ENCODE assay signal across 8 cellular contexts in genomic region chr20:16803965-16804792, GRCh38. TPM values are rescaled to one million over a fixed set of nuclear protein-coding genes. Genes with fewer than 3 reads are reported as not detected.
DNase-seq lines count a peak whose midpoint lies in the region; ATAC-seq, FAIRE-seq and TF ChIP-seq lines count a peak whose summit lies in the region.

No MANE protein-coding gene starts in this region.

- TF ChIP-seq POLR2A in GM12891 (IDR thresholded peaks at IDR 0.05; ENCODE audit: low read depth, low read length): no peak

- ATAC-seq in GM21381 (IDR thresholded peaks at IDR 0.05; ENCODE audit: unreplicated experiment): no peak

- H3K36me3 ChIP-seq in MG63: no peaks in the 10 kb centered on the region

- TF ChIP-seq CTCF in astrocyte of the spinal cord (IDR thresholded peaks at IDR 0.05; ENCODE audit: low read depth, low read length): peak; percentile 85

- no peak for FAIRE-seq in GM12891 (lab: Jason Lieb, UNC)

- H3K27me3 ChIP-seq in MG63: no peaks in the 10 kb centered on the region

- peak; percentile 79 for DNase-seq in AG08395 (ENCODE audit: low spot score)
- peak; percentile 22 for DNase-seq in GM12891 (ENCODE audit: insufficient read length, low spot score)
- DNase-seq in MG63: peak; percentile 7
- peak; percentile 75 for DNase-seq in SK-N-DZ (ENCODE audit: low spot score)
- DNase-seq in astrocyte of the spinal cord (ENCODE audit: low read depth, low spot score): peak; percentile 47
- DNase-seq in iPS-NIHi7 (ENCODE audit: extremely low spot score): peak; percentile 71
- peak; percentile 5 to 18 for DNase-seq in stimulated activated CD4-positive, alpha-beta T cell treated with anti-CD3 and anti-CD28 coated beads, Interleukin-1b, Interleukin-23, amount 100 ng/mL, for 4 hours (ENCODE audit: low read depth in 2 of 2)

- in situ Hi-C loops in astrocyte of the spinal cord (cut with HindIII; ENCODE audit: low sequenced_read_pairs): loop anchor here (25.0 kb wide), 1 partner anchor 633 kb away; no protein-coding TSS in a partner anchor

- H3K9me3 ChIP-seq in MG63: no peaks in the 10 kb centered on the region

- H3K4me3 ChIP-seq in MG63 (no peak overlapping the region), astrocyte of the spinal cord (ENCODE audit: low read depth, low read length) (no peak overlapping the region)

TF ChIP-seq in GM12891, 5 proteins besides CTCF, POLR2A, EP300 and RAD21:
- no peak for TF ChIP-seq SPI1 (IDR thresholded peaks at IDR 0.05; ENCODE audit: low read depth, low read length)
- no peak for TF ChIP-seq POU2F2 (IDR thresholded peaks at IDR 0.05; ENCODE audit: low read depth, low read length)
- no peak for TF ChIP-seq TAF1 (IDR thresholded peaks at IDR 0.05; ENCODE audit: low read depth, low read length)
- no peak for TF ChIP-seq PAX5 (IDR thresholded peaks at IDR 0.05; ENCODE audit: insufficient read depth, low read length, severe bottlenecking)
- no peak for TF ChIP-seq POLR2AphosphoS5 (IDR thresholded peaks at IDR 0.05; ENCODE audit: low read depth, low read length)

RNA-seq across cellular contexts. Expression of gene OTOR, which starts 56.0 kb away (rescaled TPM):
- polyA plus RNA-seq in GM12891 (2012; ENCODE audit: low read depth, missing spikeins): not detected
- not detected in 2 replicates for total RNA-seq in MG63 (2014; rRNA removed; shearing (Covaris generic); ENCODE audit: low replicate concordance)
- polyA plus RNA-seq in SK-N-DZ (2014; cell fraction: cytosol; rRNA removed): not detected in 2 replicates
- polyA plus RNA-seq in SK-N-DZ (2014; cell fraction: nucleus; rRNA removed): not detected in 2 replicates

Comparison
In these comparisons a context has a peak if more than half of its experiments do, and no peak if none do; other contexts are left out.
1. DNase-seq: peak in every context shown above with its lines; median percentile 79 in AG08395; 75 in SK-N-DZ; 71 in iPS-NIHi7; 47 in astrocyte of the spinal cord; 22 in GM12891; 12 in stimulated activated CD4-positive, alpha-beta T cell treated with anti-CD3 and anti-CD28 coated beads, Interleukin-1b, Interleukin-23, amount 100 ng/mL, for 4 hours; 7 in MG63.